In genomic region chr1:33375316-33375715, GRCh38 we compare ENCODE assay signal across 20 cellular contexts. TPM values are rescaled to one million over a fixed set of nuclear protein-coding genes. Genes with fewer than 3 reads are reported as not detected.
DNase-seq lines count a peak whose midpoint lies in the region; ATAC-seq and TF ChIP-seq lines count a peak whose summit lies in the region.
"Had no signal": no experiment of that assay in that cellular context is flagged by ENCODE, and none has a peak within 500 bp of the region (broad histone marks: within the 10 kb centered on the region; RNA-seq: fewer than 3 reads in every experiment).

No MANE protein-coding gene starts in this region.

- H3K27me3 Mint-ChIP-seq in endodermal cell (ENCODE audit: insufficient read depth) (peaks cover 31% of the 10 kb centered on the region), CD14-positive monocyte (ENCODE audit: low read depth in 3 of 3) (peaks cover 1 to 6% (median 4%) of the 10 kb centered on the region in 3 donors)
- H3K27me3 Mint-ChIP-seq in activated CD8-positive, alpha-beta memory T cell treated with anti-CD3 and anti-CD28 coated beads, Interleukin-2, amount 10 ng/mL, durations not matched to agents 7 days and 5 days = peaks cover 20% of the 10 kb centered on the region

- TF ChIP-seq CTCF in endodermal cell (conservative IDR thresholded peaks at IDR 0.05) = no peak
- TF ChIP-seq CTCF in mucosa of descending colon (IDR thresholded peaks at IDR 0.05) = no peak
- no peak for TF ChIP-seq CTCF in CD14-positive monocyte (IDR thresholded peaks at IDR 0.05)

- H3K9me3 ChIP-seq in endodermal cell (ENCODE audit: control insufficient read depth, low read length) = no peaks in the 10 kb centered on the region
- no peaks in the 10 kb centered on the region for H3K9me3 ChIP-seq in mucosa of descending colon
- H3K9me3 ChIP-seq: MG63 had no signal

- in situ Hi-C loops in G401 (cut with HindIII; ENCODE audit: low sequenced_read_pairs) = no loop called here

- peak; percentile 31 to 65 for DNase-seq in NCI-H524 (lab: John Stamatoyannopoulos, UW)
- no peak for DNase-seq in NCI-H524 treated with DMSO at 0.1 percent for 48 hours (lab: John Stamatoyannopoulos, UW)
- peak; percentile 50 for DNase-seq in G401 (ENCODE audit: low spot score)
- peak; percentile 18 for DNase-seq in endodermal cell
- DNase-seq in activated CD8-positive, alpha-beta memory T cell treated with anti-CD3 and anti-CD28 coated beads, Interleukin-2, amount 10 ng/mL, durations not matched to agents 7 days and 5 days = no peak
- no peak for DNase-seq in mucosa of descending colon
- no peak for DNase-seq in CD14-positive monocyte (ENCODE audit: low spot score)
- DNase-seq: 8988T, EL, H7, MG63, NCI-H1417, NCI-H187 treated with DMSO at 0.1 percent for 48 hours, NCI-H226, NCI-H510A treated with DMSO at 0.1 percent for 48 hours had no signal

- WGBS in endodermal cell (ENCODE audit: insufficient coverage in 1 of 2, insufficient read length in 1 of 2), 2 experiments = 93 to 98% methylated on average over 7 to 9 of the region's 9 CpGs

- H3K9ac ChIP-seq in endodermal cell (ENCODE audit: extremely low read depth, low read length, poor library complexity, severe bottlenecking) (no peak overlapping the region), rectal smooth muscle tissue (ENCODE audit: low read length) (no peak overlapping the region)

- H3K27ac ChIP-seq in endodermal cell (ENCODE audit: low read depth, low read length) = no peak overlapping the region
- peak overlapping the region; percentile 80 for H3K27ac ChIP-seq in rectal smooth muscle tissue (ENCODE audit: low read depth, low read length)

- H3K36me3 ChIP-seq in endodermal cell (ENCODE audit: control insufficient read depth, insufficient read depth, low read length) = no peaks in the 10 kb centered on the region
- no peaks in the 10 kb centered on the region for H3K36me3 ChIP-seq in rectal smooth muscle tissue (ENCODE audit: control insufficient read depth, insufficient read depth, low read length)
- H3K36me3 ChIP-seq in mucosa of descending colon (ENCODE audit: low read depth) = no peaks in the 10 kb centered on the region
- H3K36me3 ChIP-seq: MG63 had no signal

- H3K9me3 Mint-ChIP-seq in endodermal cell (no peaks in the 10 kb centered on the region), CD14-positive monocyte (no peaks in the 10 kb centered on the region)
- H3K9me3 Mint-ChIP-seq in activated CD8-positive, alpha-beta memory T cell treated with anti-CD3 and anti-CD28 coated beads, Interleukin-2, amount 10 ng/mL, durations not matched to agents 7 days and 5 days (ENCODE audit: low read depth) = no peaks in the 10 kb centered on the region

- H3K27me3 ChIP-seq in endodermal cell (ENCODE audit: control insufficient read depth, insufficient read depth, low read length, poor library complexity, severe bottlenecking) = peaks cover 5% of the 10 kb centered on the region
- no peaks in the 10 kb centered on the region for H3K27me3 ChIP-seq in rectal smooth muscle tissue (ENCODE audit: control insufficient read depth, insufficient read depth, low read length)
- H3K27me3 ChIP-seq: MG63 had no signal

- no peaks in the 10 kb centered on the region for H3K36me3 Mint-ChIP-seq in endodermal cell (ENCODE audit: low read depth)
- no peaks in the 10 kb centered on the region for H3K36me3 Mint-ChIP-seq in activated CD8-positive, alpha-beta memory T cell treated with anti-CD3 and anti-CD28 coated beads, Interleukin-2, amount 10 ng/mL, durations not matched to agents 7 days and 5 days
- H3K36me3 Mint-ChIP-seq in CD14-positive monocyte = peaks cover 16% of the 10 kb centered on the region in 2 donors

- H3K4me1 ChIP-seq in endodermal cell (ENCODE audit: control insufficient read depth, insufficient read depth, low read length) = no peaks in the 10 kb centered on the region
- H3K4me1 ChIP-seq in rectal smooth muscle tissue (ENCODE audit: control insufficient read depth, insufficient read depth, low read length) = peaks cover 8% of the 10 kb centered on the region
- no peaks in the 10 kb centered on the region for H3K4me1 ChIP-seq in mucosa of descending colon (ENCODE audit: low read depth)

- intact Hi-C loops in mucosa of descending colon (cut with DNase I, micrococcal nuclease) (loop anchor here in 1 of 2 donors (10.0 kb wide), 1 partner anchor 89 kb away; no protein-coding TSS in a partner anchor), CD14-positive monocyte (cut with micrococcal nuclease) (no loop called here)

- no peak overlapping the region for H3K4me3 ChIP-seq in endodermal cell (ENCODE audit: low read length)
- no peak overlapping the region for H3K4me3 ChIP-seq in rectal smooth muscle tissue (ENCODE audit: low read length)
- H3K4me3 ChIP-seq in mucosa of descending colon = no peak overlapping the region
- H3K4me3 ChIP-seq: K562, MG63 had no signal

- H3K4me3 Mint-ChIP-seq in endodermal cell = no peak overlapping the region
- no peak overlapping the region for H3K4me3 Mint-ChIP-seq in activated CD8-positive, alpha-beta memory T cell treated with anti-CD3 and anti-CD28 coated beads, Interleukin-2, amount 10 ng/mL, durations not matched to agents 7 days and 5 days
- no peak overlapping the region for H3K4me3 Mint-ChIP-seq in CD14-positive monocyte

- H3K27ac Mint-ChIP-seq in endodermal cell (no peak overlapping the region), CD14-positive monocyte (no peak overlapping the region)
- no peak overlapping the region for H3K27ac Mint-ChIP-seq in activated CD8-positive, alpha-beta memory T cell treated with anti-CD3 and anti-CD28 coated beads, Interleukin-2, amount 10 ng/mL, durations not matched to agents 7 days and 5 days

- CTCF ChIA-PET in activated CD8-positive, alpha-beta memory T cell treated with anti-CD3 and anti-CD28 coated beads, Interleukin-2, amount 10 ng/mL, durations not matched to agents 7 days and 5 days (lab: Charles Lee) = no interaction called here

- no peak for ATAC-seq in activated CD8-positive, alpha-beta memory T cell treated with anti-CD3 and anti-CD28 coated beads, Interleukin-2, amount 10 ng/mL, durations not matched to agents 7 days and 5 days
- ATAC-seq in mucosa of descending colon = no peak
- ATAC-seq: K562 had no signal

- H3K4me1 Mint-ChIP-seq in endodermal cell (peaks cover 2% of the 10 kb centered on the region), CD14-positive monocyte (peaks cover 18% of the 10 kb centered on the region)
- peaks cover 10% of the 10 kb centered on the region for H3K4me1 Mint-ChIP-seq in activated CD8-positive, alpha-beta memory T cell treated with anti-CD3 and anti-CD28 coated beads, Interleukin-2, amount 10 ng/mL, durations not matched to agents 7 days and 5 days

RNA-seq across cellular contexts. Expression of gene A3GALT2, which starts 54.4 kb away (rescaled TPM):
- total RNA-seq in G401 (2014; rRNA removed; shearing (Covaris generic)) = not detected in 2 replicates
- total RNA-seq in endodermal cell = not detected
- polyA plus RNA-seq in endodermal cell (2013, experiment 1 of 2) = not detected
- polyA plus RNA-seq in endodermal cell (2013, experiment 2 of 2) = not detected
- not detected for total RNA-seq in activated CD8-positive, alpha-beta memory T cell treated with anti-CD3 and anti-CD28 coated beads, Interleukin-2, amount 10 ng/mL, durations not matched to agents 7 days and 5 days
- not detected for total RNA-seq in mucosa of descending colon
- not detected for polyA plus RNA-seq in CD14-positive monocyte
- total RNA-seq: H7, K562, LHCN-M2, OCI-LY7, SK-MEL-5 had no signal
- polyA plus RNA-seq: K562 had no signal

RNA-seq across cellular contexts. Expression of gene PHC2, which starts 55.6 kb away (rescaled TPM):
- total RNA-seq in G401 (2014; rRNA removed; shearing (Covaris generic)) = 54.6 and 71.9 TPM in 2 replicates
- total RNA-seq in endodermal cell (10 to 100 TPM; 32.1 to 43.9 TPM), mucosa of descending colon (10 to 100 TPM; 49.5 to 99.0 (median 60.5) TPM)
- 128 TPM for polyA plus RNA-seq in endodermal cell (2013, experiment 1 of 2)
- polyA plus RNA-seq in endodermal cell (2013, experiment 2 of 2) = 129 TPM
- total RNA-seq in activated CD8-positive, alpha-beta memory T cell treated with anti-CD3 and anti-CD28 coated beads, Interleukin-2, amount 10 ng/mL, durations not matched to agents 7 days and 5 days = 10 to 100 TPM; 36.4 to 43.0 TPM
- 10 to 100 TPM; 18.9 to 53.1 TPM for polyA plus RNA-seq in CD14-positive monocyte

Comparison
In these comparisons a context has a peak if more than half of its experiments do, and no peak if none do; other contexts are left out.
1. DNase-seq: peak in NCI-H524 (2 of 2), G401 (single experiment) and endodermal cell (single experiment); none in NCI-H524 treated with DMSO at 0.1 percent for 48 hours (single experiment), activated CD8-positive, alpha-beta memory T cell treated with anti-CD3 and anti-CD28 coated beads, Interleukin-2, amount 10 ng/mL, durations not matched to agents 7 days and 5 days (single experiment), mucosa of descending colon (0 of 3) and CD14-positive monocyte (single experiment).